In the genomic region with DNA sequence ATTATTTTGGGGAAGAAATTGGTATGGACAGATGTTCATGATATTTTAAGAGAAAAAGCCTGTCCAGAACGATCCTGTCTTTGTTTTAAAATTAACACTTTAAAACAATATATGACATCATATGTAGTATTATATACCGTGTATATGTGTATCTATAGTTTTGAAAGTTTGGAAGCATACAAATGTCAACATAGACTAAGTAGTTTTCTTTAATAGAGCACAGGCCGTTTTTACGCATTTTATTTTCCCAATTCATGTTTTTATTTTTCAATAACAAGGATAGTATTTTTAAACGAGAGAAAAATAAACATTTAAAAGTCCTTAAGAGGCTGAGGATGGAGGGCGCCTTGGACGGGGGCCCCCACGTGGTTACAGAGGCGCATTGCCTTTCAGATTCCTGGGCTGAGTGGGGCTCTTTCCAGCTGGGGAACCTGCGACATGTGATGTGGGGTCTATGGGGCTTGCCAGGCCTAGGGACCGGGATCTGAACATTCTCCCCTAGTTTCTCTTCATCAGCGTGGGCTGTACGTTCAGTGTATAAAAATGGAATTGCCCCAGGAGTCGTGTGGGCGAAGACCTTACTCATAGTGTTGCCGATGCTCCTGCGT, we compare ENCODE assay signal across 8 cellular contexts.
DNase-seq lines count a peak whose midpoint lies in the region; ATAC-seq and TF ChIP-seq lines count a peak whose summit lies in the region.

No MANE protein-coding gene starts in this region.

- peaks cover 18% of the 10 kb centered on the region for H3K36me3 Mint-ChIP-seq in activated CD4-positive, alpha-beta T cell treated with anti-CD3 and anti-CD28 coated beads, Interleukin-2, amount 10 ng/mL, durations not matched to agents 24 days and 14 days (ENCODE audit: low read depth)

- H3K27ac ChIP-seq in A673 (ENCODE audit: low read depth, low read length, poor library complexity, severe bottlenecking): peak overlapping the region; percentile 90
- H3K27ac ChIP-seq in dorsolateral prefrontal cortex: peak overlapping the region in 47 of 59 donors; percentile 23 to 93 (median 85)
- H3K27ac ChIP-seq in lower lobe of right lung: peak overlapping the region; percentile 91

- no TSS peak for BruUV-seq in A673 (replicated peaks; lab: Mats Ljungman, UMichigan)

- DNase-seq in A673 (ENCODE audit: low spot score): peak; percentile 87
- DNase-seq in GM13977 (ENCODE audit: low spot score): peak; percentile 69
- peak; percentile 78 for DNase-seq in NB4 (ENCODE audit: low read depth)
- DNase-seq in activated CD4-positive, alpha-beta T cell treated with anti-CD3 and anti-CD28 coated beads, Interleukin-2, amount 10 ng/mL, durations not matched to agents 24 days and 14 days: peak; percentile 87
- peak; percentile 41 to 76 (median 66) for DNase-seq in dorsolateral prefrontal cortex
- DNase-seq in lower lobe of right lung: peak; percentile 78
- peak; percentile 68 for DNase-seq in stimulated activated CD4-positive, alpha-beta T cell treated with anti-CD3 and anti-CD28 coated beads, Interleukin-4, amount 100 ng/mL, for 24 hours
- no peak for DNase-seq in NCI-H2081 treated with DMSO at 0.1 percent for 48 hours (lab: John Stamatoyannopoulos, UW)

- POLR2A ChIA-PET in A673 (lab: Charles Lee; ENCODE audit: low non-redundant PET): interaction anchor here (0.6 kb wide), 1 partner anchor 90 kb away, joined by 3 read pairs; no protein-coding TSS in a partner anchor

- H3K4me3 ChIP-seq in A673 (ENCODE audit: low read depth, low read length, poor library complexity, severe bottlenecking): peak overlapping the region; percentile 96
- H3K4me3 ChIP-seq in NB4 (ENCODE audit: low read depth, low read length): peak overlapping the region; percentile 49
- H3K4me3 ChIP-seq in dorsolateral prefrontal cortex: peak overlapping the region; percentile 61 to 100 (median 90)
- peak overlapping the region; percentile 80 for H3K4me3 ChIP-seq in lower lobe of right lung

- peaks cover 33% of the 10 kb centered on the region for H3K4me1 ChIP-seq in A673 (ENCODE audit: insufficient read depth, low read length, poor library complexity, severe bottlenecking)
- peaks cover 26% of the 10 kb centered on the region for H3K4me1 ChIP-seq in lower lobe of right lung

- no peaks in the 10 kb centered on the region for H3K9me3 ChIP-seq in A673 (ENCODE audit: low read depth, low read length, poor library complexity, severe bottlenecking)
- no peaks in the 10 kb centered on the region for H3K9me3 ChIP-seq in lower lobe of right lung

- TF ChIP-seq POLR2A in NB4 (IDR thresholded peaks at IDR 0.05; ENCODE audit: extremely low read depth, insufficient read length): no peak

- peak; percentile 61 to 73 for ATAC-seq in lower lobe of right lung

- H3K4me3 Mint-ChIP-seq in activated CD4-positive, alpha-beta T cell treated with anti-CD3 and anti-CD28 coated beads, Interleukin-2, amount 10 ng/mL, durations not matched to agents 24 days and 14 days: peak overlapping the region; percentile 91

- in situ Hi-C loops in GM13977 (cut with MboI; ENCODE audit: low pct_unique_long_range_greater_than_20kb, low sequenced_read_pairs, unreplicated experiment): no loop called here

- peaks cover 14% of the 10 kb centered on the region for H3K27me3 Mint-ChIP-seq in activated CD4-positive, alpha-beta T cell treated with anti-CD3 and anti-CD28 coated beads, Interleukin-2, amount 10 ng/mL, durations not matched to agents 24 days and 14 days

- H3K36me3 ChIP-seq in A673 (ENCODE audit: insufficient read depth, low read length, poor library complexity, severe bottlenecking) (peaks cover 8% of the 10 kb centered on the region), lower lobe of right lung (peaks cover 10% of the 10 kb centered on the region)

- CTCF ChIA-PET in A673 (lab: Charles Lee): interaction anchor here (0.6 to 1.9 kb wide), 5 partner anchors 37 to 420 kb away, joined by 3 to 8 read pairs (median 5); no protein-coding TSS in a partner anchor

- intact Hi-C loops in A673 (cut with micrococcal nuclease; ENCODE audit: unreplicated experiment) (loop anchor here (10.0 kb wide), 1 partner anchor 361 kb away; a partner anchor contains a TSS), dorsolateral prefrontal cortex (cut with DNase I) (loop anchor here (2.0 to 10.0 kb wide), 6 partner anchors 87 to 779 kb away; a partner anchor contains a TSS), lower lobe of right lung (cut with DNase I) (no loop called here)
- intact Hi-C loops in activated CD4-positive, alpha-beta T cell treated with anti-CD3 and anti-CD28 coated beads, Interleukin-2, amount 10 ng/mL, durations not matched to agents 24 days and 14 days (cut with micrococcal nuclease): loop anchor here (1.0 to 10.0 kb wide), 8 partner anchors 89 to 1459 kb away; a partner anchor contains a TSS

- TF ChIP-seq CTCF in A673 (conservative IDR thresholded peaks at IDR 0.05; ENCODE audit: low read depth, low read length): peak; percentile 81
- TF ChIP-seq CTCF in GM13977 (IDR thresholded peaks at IDR 0.05; ENCODE audit: extremely low read depth, insufficient read depth, missing control alignments): peak; percentile 81
- peak; percentile 93 for TF ChIP-seq CTCF in NB4 (IDR thresholded peaks at IDR 0.05; ENCODE audit: low read depth, low read length)
- TF ChIP-seq CTCF in dorsolateral prefrontal cortex (IDR thresholded peaks at IDR 0.05 in 54 of 56, conservative IDR thresholded peaks at IDR 0.05 in 2 of 56; ENCODE audit: low read depth in 1 of 56, partially characterized antibody in 56 of 56): peak in 53 of 56 donors; percentile 35 to 67 (median 55)
- peak; percentile 71 for TF ChIP-seq CTCF in lower lobe of right lung (IDR thresholded peaks at IDR 0.05)

- peaks cover 33% of the 10 kb centered on the region for H3K4me1 Mint-ChIP-seq in activated CD4-positive, alpha-beta T cell treated with anti-CD3 and anti-CD28 coated beads, Interleukin-2, amount 10 ng/mL, durations not matched to agents 24 days and 14 days

- no peaks in the 10 kb centered on the region for H3K9me3 Mint-ChIP-seq in activated CD4-positive, alpha-beta T cell treated with anti-CD3 and anti-CD28 coated beads, Interleukin-2, amount 10 ng/mL, durations not matched to agents 24 days and 14 days

- H3K27ac Mint-ChIP-seq in activated CD4-positive, alpha-beta T cell treated with anti-CD3 and anti-CD28 coated beads, Interleukin-2, amount 10 ng/mL, durations not matched to agents 24 days and 14 days: peak overlapping the region; percentile 20

- no peaks in the 10 kb centered on the region for H3K27me3 ChIP-seq in A673 (replicated peaks; ENCODE audit: insufficient read depth, low read depth, low read length, poor library complexity)
- no peaks in the 10 kb centered on the region for H3K27me3 ChIP-seq in dorsolateral prefrontal cortex
- no peaks in the 10 kb centered on the region for H3K27me3 ChIP-seq in lower lobe of right lung (ENCODE audit: low read depth)
